In genomic region chr19:6499052-6499790, GRCh38 we compare ENCODE assay signal across 20 cellular contexts. TPM values are rescaled to one million over a fixed set of nuclear protein-coding genes. Genes with fewer than 3 reads are reported as not detected.
A peak's percentile ranks its signal among the peaks of the same experiment; 100 is the strongest.
DNase-seq lines count a peak whose midpoint lies in the region; ATAC-seq and TF ChIP-seq lines count a peak whose summit lies in the region.
"Had no signal": no experiment of that assay in that cellular context is flagged by ENCODE, and none has a peak within 500 bp of the region (broad histone marks: within the 10 kb centered on the region; RNA-seq: fewer than 3 reads in every experiment).

No MANE protein-coding gene starts in this region.

- no peaks in the 10 kb centered on the region for H3K27me3 ChIP-seq in A673 (replicated peaks; ENCODE audit: insufficient read depth, low read depth, low read length, poor library complexity)
- no peaks in the 10 kb centered on the region for H3K27me3 ChIP-seq in HCT116 (ENCODE audit: insufficient read depth, low read length)
- H3K27me3 ChIP-seq in psoas muscle (ENCODE audit: insufficient read depth in 3 of 3, low read length in 2 of 3), result peaks cover 0 to 29% (median 23%) of the 10 kb centered on the region in 3 donors
- peaks cover 29% of the 10 kb centered on the region for H3K27me3 ChIP-seq in upper lobe of right lung

- H3K4me3 ChIP-seq in A673 (ENCODE audit: low read depth, low read length, poor library complexity, severe bottlenecking) (no peak overlapping the region), HCT116 (replicated peaks in 1 of 2; ENCODE audit: low read depth in 1 of 2, low read length in 2 of 2) (no peak overlapping the region), mucosa of descending colon (no peak overlapping the region), psoas muscle (no peak overlapping the region), upper lobe of right lung (no peak overlapping the region)
- H3K4me3 ChIP-seq: A549, GM12878, HAP-1, Peyer's patch had no signal

- ATAC-seq in HCT116 (no peak), mucosa of descending colon (peak; percentile 59), psoas muscle (no peak), HG02884 (IDR thresholded peaks at IDR 0.05; ENCODE audit: unreplicated experiment) (no peak), upper lobe of right lung (no peak)
- ATAC-seq: A549, GM12878 had no signal

- TF ChIP-seq POLR2A in HCT116 (IDR thresholded peaks at IDR 0.05; ENCODE audit: borderline replicate concordance, extremely low read depth, insufficient read depth, insufficient read length), result no peak

- no peaks in the 10 kb centered on the region for H3K9me2 ChIP-seq in HCT116 (ENCODE audit: insufficient read depth)

- BruUV-seq in A673 (replicated peaks; lab: Mats Ljungman, UMichigan), result TSS peak; percentile 10
- TSS peak; percentile 30 for BruUV-seq in HCT116 (replicated peaks; lab: Mats Ljungman, UMichigan)

- TF ChIP-seq RAD21 in HCT116 (IDR thresholded peaks at IDR 0.05; ENCODE audit: low read depth), result no peak

- RAD21 ChIA-PET in HCT116 (lab: Charles Lee; ENCODE audit: low non-redundant PET in 1 of 2, low total read pairs in 2 of 2, uncharacterized antibody in 2 of 2, unreplicated experiment in 2 of 2), result no interaction called here

- no peaks in the 10 kb centered on the region for H4K20me1 ChIP-seq in HCT116 (ENCODE audit: insufficient read depth)

- H3K9ac ChIP-seq in HCT116 (ENCODE audit: low read length), result no peak overlapping the region

- POLR2A ChIA-PET in A673 (lab: Charles Lee; ENCODE audit: low non-redundant PET) (interaction anchor here (0.6 kb wide), 1 partner anchor 33 kb away, joined by 3 read pairs; no protein-coding TSS in a partner anchor), HCT116 (lab: Charles Lee) (no interaction called here)

- no peak overlapping the region for H3K4me2 ChIP-seq in HCT116 (ENCODE audit: low read length)
- H3K4me2 ChIP-seq: A549 had no signal

- H3K27ac ChIP-seq in A673 (ENCODE audit: low read depth, low read length, poor library complexity, severe bottlenecking) (no peak overlapping the region), HCT116 (ENCODE audit: low read depth, low read length) (no peak overlapping the region), psoas muscle (no peak overlapping the region), upper lobe of right lung (no peak overlapping the region)
- H3K27ac ChIP-seq: A549, Peyer's patch had no signal

- WGBS in psoas muscle, 3 donors, result 56 to 64% (median 62%) methylated on average over 15 to 17 of the region's 17 CpGs

- CTCF ChIA-PET in A673 (lab: Charles Lee) (interaction anchor here (0.7 kb wide), 1 partner anchor 421 kb away, joined by 4 read pairs; no protein-coding TSS in a partner anchor), HCT116 (lab: Charles Lee) (no interaction called here)

- no peak overlapping the region for H2AFZ ChIP-seq in HCT116 (ENCODE audit: low read depth, low read length, poor library complexity, severe bottlenecking)

- TF ChIP-seq CTCF in A673 (conservative IDR thresholded peaks at IDR 0.05; ENCODE audit: low read depth, low read length) (no peak), HCT116 (IDR thresholded peaks at IDR 0.05 in 2 of 3, conservative IDR thresholded peaks at IDR 0.05 in 1 of 3; ENCODE audit: borderline replicate concordance in 1 of 3, insufficient read depth in 1 of 3, low read depth in 2 of 3, low read length in 2 of 3) (no peak), mucosa of descending colon (IDR thresholded peaks at IDR 0.05) (no peak), psoas muscle (IDR thresholded peaks at IDR 0.05) (no peak), upper lobe of right lung (IDR thresholded peaks at IDR 0.05) (no peak)

- peaks cover 9% of the 10 kb centered on the region for H3K4me1 ChIP-seq in A673 (ENCODE audit: insufficient read depth, low read length, poor library complexity, severe bottlenecking)
- H3K4me1 ChIP-seq in HCT116 (ENCODE audit: control insufficient read depth in 1 of 2, insufficient read depth in 2 of 2, low read length in 2 of 2), result peaks cover 10 to 25% of the 10 kb centered on the region in 2 experiments
- H3K4me1 ChIP-seq in mucosa of descending colon (ENCODE audit: low read depth), result no peaks in the 10 kb centered on the region
- no peaks in the 10 kb centered on the region for H3K4me1 ChIP-seq in psoas muscle
- peaks cover 10% of the 10 kb centered on the region for H3K4me1 ChIP-seq in upper lobe of right lung

- H3K9me3 ChIP-seq in A673 (ENCODE audit: low read depth, low read length, poor library complexity, severe bottlenecking), result no peaks in the 10 kb centered on the region
- no peaks in the 10 kb centered on the region for H3K9me3 ChIP-seq in HCT116 (ENCODE audit: control insufficient read depth in 1 of 2, insufficient read depth in 1 of 2, low read depth in 1 of 2, low read length in 2 of 2)
- no peaks in the 10 kb centered on the region for H3K9me3 ChIP-seq in mucosa of descending colon
- H3K9me3 ChIP-seq in psoas muscle, result no peaks in the 10 kb centered on the region
- H3K9me3 ChIP-seq in upper lobe of right lung, result no peaks in the 10 kb centered on the region
- H3K9me3 ChIP-seq: A549, HAP-1, Peyer's patch had no signal

- DNase-seq in A673 (ENCODE audit: low spot score) (no peak), HCT116 (ENCODE audit: low read depth, low spot score) (no peak), cerebellar cortex (ENCODE audit: low spot score) (peak; percentile 88), mucosa of descending colon (no peak), psoas muscle (no peak), T1000 (lab: John Stamatoyannopoulos, UW) (no peak), upper lobe of right lung (no peak)
- DNase-seq: Calu3; CD4-positive, alpha-beta T cell; NCI-H1092 treated with DMSO at 0.1 percent for 48 hours; NCI-H1694; NCI-H446; NCI-H82; Peyer's patch; SHP77 had no signal

- intact Hi-C loops in A673 (cut with micrococcal nuclease; ENCODE audit: unreplicated experiment), result no loop called here
- intact Hi-C loops in HCT116 (cut with micrococcal nuclease), result no loop called here
- intact Hi-C loops in mucosa of descending colon (cut with DNase I, micrococcal nuclease), result no loop called here
- intact Hi-C loops in psoas muscle (cut with DNase I), result no loop called here
- intact Hi-C loops in upper lobe of right lung (cut with DNase I), result no loop called here

- H3K36me3 ChIP-seq in A673 (ENCODE audit: insufficient read depth, low read length, poor library complexity, severe bottlenecking) (no peaks in the 10 kb centered on the region), HCT116 (ENCODE audit: control insufficient read depth in 1 of 2, insufficient read depth in 2 of 2, low read length in 2 of 2) (peaks cover 0 to 5% of the 10 kb centered on the region in 2 experiments; a peak in 1 of 4 replicates), mucosa of descending colon (ENCODE audit: low read depth) (no peaks in the 10 kb centered on the region), psoas muscle (ENCODE audit: insufficient read depth in 1 of 2, low read depth in 1 of 2) (no peaks in the 10 kb centered on the region), upper lobe of right lung (no peaks in the 10 kb centered on the region)
- H3K36me3 ChIP-seq: Peyer's patch had no signal

- H3K79me2 ChIP-seq in HCT116 (ENCODE audit: insufficient read depth, low read length), result no peaks in the 10 kb centered on the region

TF ChIP-seq in HCT116, 20 proteins besides CTCF, POLR2A, EP300 and RAD21:
- TF ChIP-seq ZFX (IDR thresholded peaks at IDR 0.05) (no peak), POLR2AphosphoS5 (IDR thresholded peaks at IDR 0.05; ENCODE audit: low read depth, low read length) (no peak), EZH2phosphoT487 (IDR thresholded peaks at IDR 0.05; ENCODE audit: borderline replicate concordance) (no peak)

RNA-seq across cellular contexts. Expression of gene TUBB4A, which starts 2.9 kb away (rescaled TPM):
- total RNA-seq in A673 (2021) (27.0 and 45.2 TPM in 2 replicates), HCT116 (2021; ENCODE audit: unreplicated experiment) (32.5 TPM), mucosa of descending colon (10 to 100 TPM in 1 of 3 donors, under 1 TPM in 2; 0.26 to 14.6 (median 0.82) TPM), psoas muscle (1 to 10 TPM; 2.7 to 6.4 (median 4.6) TPM), upper lobe of right lung (0.58 TPM)
- 20.8 and 24.5 TPM in 2 replicates for polyA plus RNA-seq in HCT116 (2012)
- polyA plus RNA-seq in psoas muscle, result 1 to 10 TPM in 2 of 3 donors, under 1 TPM in 1; 0.44 to 1.4 (median 1.0) TPM

RNA-seq across cellular contexts. Expression of gene DENND1C, which starts 17.6 kb away (rescaled TPM):
- total RNA-seq in A673 (2021) (0.11 and 0.24 TPM in 2 replicates), HCT116 (2021; ENCODE audit: unreplicated experiment) (0.54 TPM), mucosa of descending colon (1 to 10 TPM; 3.8 to 4.7 (median 4.1) TPM), psoas muscle (under 1 TPM; 0.26 to 0.93 (median 0.81) TPM), upper lobe of right lung (8.7 TPM)
- 18.3 and 22.6 TPM in 2 replicates for polyA plus RNA-seq in HCT116 (2012)
- under 1 TPM; 0.17 to 0.27 (median 0.21) TPM for polyA plus RNA-seq in psoas muscle
- total RNA-seq: Calu3 had no signal

RNA-seq across cellular contexts. Expression of gene TNFSF9, which starts 31.6 kb away (rescaled TPM):
- total RNA-seq in A673 (2021) (10.0 and 11.1 TPM in 2 replicates), HCT116 (2021; ENCODE audit: unreplicated experiment) (25.1 TPM), mucosa of descending colon (1 to 10 TPM in 2 of 3 donors, under 1 TPM in 1; 0.58 to 1.2 (median 1.0) TPM), psoas muscle (1 to 10 TPM in 2 of 4 donors, under 1 TPM in 1, not detected in 1; 0.66 to 1.9 (median 1.2) TPM), upper lobe of right lung (7.4 TPM)
- 26.8 and 35.8 TPM in 2 replicates for polyA plus RNA-seq in HCT116 (2012)
- polyA plus RNA-seq in psoas muscle, result under 1 TPM; 0.25 to 0.57 (median 0.46) TPM

RNA-seq across cellular contexts. Expression of gene CRB3, which starts 35.1 kb away (rescaled TPM):
- total RNA-seq in A673 (2021) (not detected in 2 replicates), HCT116 (2021; ENCODE audit: unreplicated experiment) (40.5 TPM), mucosa of descending colon (100 to 1,000 TPM in 1 of 3 donors, 10 to 100 TPM in 2; 49.9 to 139 (median 86.0) TPM), psoas muscle (not detected), upper lobe of right lung (48.4 TPM)
- polyA plus RNA-seq in HCT116 (2012), result 47.9 and 49.7 TPM in 2 replicates
- under 1 TPM in 2 of 3 donors, not detected in 1; 0.23 to 0.38 TPM for polyA plus RNA-seq in psoas muscle
- total RNA-seq: HT1080 had no signal

RNA-seq across cellular contexts. Expression of gene SLC25A23, which starts 39.6 kb away (rescaled TPM):
- 39.9 and 56.0 TPM in 2 replicates for total RNA-seq in A673 (2021)
- 89.5 TPM for total RNA-seq in HCT116 (2021; ENCODE audit: unreplicated experiment)
- polyA plus RNA-seq in HCT116 (2012), result 78.8 and 79.0 TPM in 2 replicates
- 100 to 1,000 TPM; 106 to 181 (median 116) TPM for total RNA-seq in mucosa of descending colon
- total RNA-seq in psoas muscle, result 10 to 100 TPM; 40.6 to 91.8 (median 67.1) TPM
- polyA plus RNA-seq in psoas muscle, result 10 to 100 TPM; 15.0 to 49.4 (median 49.0) TPM
- 51.4 TPM for total RNA-seq in upper lobe of right lung
